1 cellular context compared by ENCODE assay signal in genomic region chr7:12730523-12730922, GRCh38.
TF ChIP-seq lines count a peak whose summit lies in the region.

No MANE protein-coding gene starts in this region.

TF ChIP-seq in endothelial cell of umbilical vein, 7 proteins besides CTCF, POLR2A, EP300 and RAD21 (continued from another document):
- TF ChIP-seq MAX (IDR thresholded peaks at IDR 0.05; ENCODE audit: insufficient read depth, insufficient read length): no peak
- TF ChIP-seq POLR2AphosphoS5 (IDR thresholded peaks at IDR 0.05; ENCODE audit: insufficient read depth, low read depth, low read length): no peak
- TF ChIP-seq GATA2 (IDR thresholded peaks at IDR 0.05; ENCODE audit: insufficient read depth, insufficient read length, low read depth, low read length): no peak
TF ChIP-seq in endothelial cell of umbilical vein: peak in this region for 0.
